ENCODE assay signal across 17 cellular contexts in genomic region chr5:178213748-178214151, GRCh38. TPM values are rescaled to one million over a fixed set of nuclear protein-coding genes. Genes with fewer than 3 reads are reported as not detected.
DNase-seq lines count a peak whose midpoint lies in the region; ATAC-seq and TF ChIP-seq lines count a peak whose summit lies in the region.
"Had no signal": no experiment of that assay in that cellular context is flagged by ENCODE, and none has a peak within 500 bp of the region (broad histone marks: within the 10 kb centered on the region; RNA-seq: fewer than 3 reads in every experiment).

No MANE protein-coding gene starts in this region.

- in situ Hi-C loops in GM23248 (cut with MboI) = no loop called here

- H3K9me2 ChIP-seq in GM23248 (ENCODE audit: insufficient read depth) = no peaks in the 10 kb centered on the region

- H3K36me3 Mint-ChIP-seq in natural killer cell treated with Interleukin-12 subunit alpha and Interleukin-12 subunit beta and Interleukin-15 and Interleukin-18, amount 100 ng/mL, for 72 hours = peaks cover 26% of the 10 kb centered on the region
- H3K36me3 Mint-ChIP-seq in natural killer cell = no peaks in the 10 kb centered on the region
- peaks cover 24 to 28% of the 10 kb centered on the region in 2 donors for H3K36me3 Mint-ChIP-seq in activated naive CD4-positive, alpha-beta T cell treated with anti-CD3 and anti-CD28 coated beads, Interleukin-2, amount 50 U/mL, for 72 hours

- H3K36me3 ChIP-seq in mesendoderm (ENCODE audit: control insufficient read depth, insufficient read depth, low read length) (peaks cover 45% of the 10 kb centered on the region), GM23248 (ENCODE audit: low read depth) (peaks cover 41% of the 10 kb centered on the region; the same call in 1 of the 2 replicates)

- no peaks in the 10 kb centered on the region for H3K9me3 ChIP-seq in GM23248 (ENCODE audit: low read depth)
- H3K9me3 ChIP-seq: BLaER1 had no signal

- TF ChIP-seq CTCF in natural killer cell (IDR thresholded peaks at IDR 0.05) = no peak

- no peak overlapping the region for H2BK120ac ChIP-seq in mesendoderm (ENCODE audit: low read depth, low read length)

- H3K79me1 ChIP-seq in mesendoderm (ENCODE audit: low read length) = peaks cover 1% of the 10 kb centered on the region

- no peak for ATAC-seq in natural killer cell treated with Interleukin-12 subunit alpha and Interleukin-12 subunit beta and Interleukin-15 and Interleukin-18, amount 100 ng/mL, for 72 hours
- ATAC-seq in natural killer cell = no peak
- ATAC-seq in activated naive CD4-positive, alpha-beta T cell treated with anti-CD3 and anti-CD28 coated beads, Interleukin-2, amount 50 U/mL, for 72 hours = no peak
- no peak for ATAC-seq in GM18873 (IDR thresholded peaks at IDR 0.05; ENCODE audit: low FRiP score, unreplicated experiment)

- H4K8ac ChIP-seq in mesendoderm (ENCODE audit: low read depth, low read length) = no peak overlapping the region

- H2AK5ac ChIP-seq in mesendoderm (ENCODE audit: low read length) = no peak overlapping the region

- no peak overlapping the region for H3K23ac ChIP-seq in mesendoderm (ENCODE audit: low read length)

- WGBS in mesendoderm (ENCODE audit: extremely low coverage, insufficient coverage, low lambda C conversion rate) = no CpG with 5 or more reads among the region's 8 CpGs
- WGBS in GM23248 (ENCODE audit: low coverage in 1 of 2, low lambda C conversion rate in 2 of 2, missing lambda C conversion rate in 2 of 2), 2 experiments = 80 to 85% methylated on average over 8 of the region's 8 CpGs

- no peaks in the 10 kb centered on the region for H4K20me1 ChIP-seq in GM23248 (ENCODE audit: insufficient read depth)

- H3K27ac Mint-ChIP-seq in natural killer cell treated with Interleukin-12 subunit alpha and Interleukin-12 subunit beta and Interleukin-15 and Interleukin-18, amount 100 ng/mL, for 72 hours = peak overlapping the region; percentile 62 to 65
- H3K27ac Mint-ChIP-seq in natural killer cell = peak overlapping the region in 1 of 2 donors; percentile 21
- H3K27ac Mint-ChIP-seq in activated naive CD4-positive, alpha-beta T cell treated with anti-CD3 and anti-CD28 coated beads, Interleukin-2, amount 50 U/mL, for 72 hours = peak overlapping the region; percentile 58 to 99

- H3K4ac ChIP-seq in mesendoderm (ENCODE audit: low read depth, low read length) = no peak overlapping the region

- H3F3A ChIP-seq in GM23248 (ENCODE audit: insufficient read depth) = peaks cover 44% of the 10 kb centered on the region

- no peak overlapping the region for H2BK5ac ChIP-seq in mesendoderm (ENCODE audit: low read length)

- H3K9ac ChIP-seq in mesendoderm (ENCODE audit: low read length) = no peak overlapping the region
- no peak overlapping the region for H3K9ac ChIP-seq in GM23248
- H3K9ac ChIP-seq: BLaER1, parathyroid adenoma had no signal

- no peak overlapping the region for H3K4me3 ChIP-seq in mesendoderm (ENCODE audit: low read length)
- H3K4me3 ChIP-seq in GM23248 = no peak overlapping the region
- H3K4me3 ChIP-seq: BLaER1, coronary artery had no signal

- H2BK15ac ChIP-seq in mesendoderm (replicated peaks; ENCODE audit: low read depth) = no peak overlapping the region

- intact Hi-C loops in natural killer cell (cut with micrococcal nuclease) = no loop called here

- H3K4me1 Mint-ChIP-seq in natural killer cell treated with Interleukin-12 subunit alpha and Interleukin-12 subunit beta and Interleukin-15 and Interleukin-18, amount 100 ng/mL, for 72 hours (ENCODE audit: low read depth in 2 of 2) = peaks cover 19 to 25% of the 10 kb centered on the region in 2 donors
- peaks cover 9 to 32% of the 10 kb centered on the region in 2 donors for H3K4me1 Mint-ChIP-seq in natural killer cell

- no peak overlapping the region for H4K5ac ChIP-seq in mesendoderm (ENCODE audit: low read length)

- H3K4me2 ChIP-seq in mesendoderm (ENCODE audit: low read length) = no peak overlapping the region
- H3K4me2 ChIP-seq in GM23248 (ENCODE audit: unreplicated experiment) = no peak overlapping the region
- H3K4me2 ChIP-seq: BLaER1 had no signal

- no peak overlapping the region for H2AFZ ChIP-seq in GM23248
- H2AFZ ChIP-seq: parathyroid adenoma had no signal

- no peaks in the 10 kb centered on the region for H3K27me3 ChIP-seq in mesendoderm (ENCODE audit: insufficient read depth, low read length, poor library complexity)
- no peaks in the 10 kb centered on the region for H3K27me3 ChIP-seq in GM23248 (replicated peaks; ENCODE audit: insufficient read depth)
- H3K27me3 ChIP-seq: BLaER1 had no signal

- H3K4me1 ChIP-seq in mesendoderm (ENCODE audit: control insufficient read depth, low read depth, low read length) = no peaks in the 10 kb centered on the region
- no peaks in the 10 kb centered on the region for H3K4me1 ChIP-seq in GM23248 (ENCODE audit: insufficient read depth)
- H3K4me1 ChIP-seq: parathyroid adenoma had no signal

- no peak overlapping the region for H3K27ac ChIP-seq in mesendoderm (ENCODE audit: low read depth, low read length)
- H3K27ac ChIP-seq in GM23248 = no peak overlapping the region
- H3K27ac ChIP-seq: BLaER1, coronary artery, parathyroid adenoma had no signal

- H3K27me3 Mint-ChIP-seq in natural killer cell treated with Interleukin-12 subunit alpha and Interleukin-12 subunit beta and Interleukin-15 and Interleukin-18, amount 100 ng/mL, for 72 hours = no peaks in the 10 kb centered on the region
- no peaks in the 10 kb centered on the region for H3K27me3 Mint-ChIP-seq in natural killer cell (ENCODE audit: low read depth in 2 of 2)
- H3K27me3 Mint-ChIP-seq: activated naive CD8-positive, alpha-beta T cell treated with anti-CD3 and anti-CD28 coated beads, Interleukin-2, amount 10 ng/mL, durations not matched to agents 7 days and 5 days had no signal

- H3K56ac ChIP-seq in mesendoderm (ENCODE audit: low read length) = no peak overlapping the region

- no peak overlapping the region for H3K18ac ChIP-seq in mesendoderm (ENCODE audit: low read length)

- no peak for DNase-seq in natural killer cell treated with Interleukin-12 subunit alpha and Interleukin-12 subunit beta and Interleukin-15 and Interleukin-18, amount 100 ng/mL, for 72 hours (ENCODE audit: low spot score)
- DNase-seq in natural killer cell = no peak
- no peak for DNase-seq in activated naive CD4-positive, alpha-beta T cell treated with anti-CD3 and anti-CD28 coated beads, Interleukin-2, amount 50 U/mL, for 72 hours (ENCODE audit: low spot score in 2 of 2)
- DNase-seq in mesendoderm = peak; percentile 67
- no peak for DNase-seq in GM23248
- no peak for DNase-seq in LoVo (ENCODE audit: low spot score)
- no peak for DNase-seq in SIG-M5 (lab: John Stamatoyannopoulos, UW)
- DNase-seq: activated naive CD8-positive, alpha-beta T cell treated with anti-CD3 and anti-CD28 coated beads, Interleukin-2, amount 10 ng/mL, durations not matched to agents 7 days and 5 days; GDM1; NCI-H446 treated with DMSO at 0.1 percent for 48 hours; SHP77; stimulated activated CD4-positive, alpha-beta T cell treated with anti-CD3 and anti-CD28 coated beads, Interleukin-1b, Interleukin-23, amount 100 ng/mL, for 48 hours had no signal

- H3K79me2 ChIP-seq in mesendoderm (ENCODE audit: control insufficient read depth, insufficient read depth, low read length) = peaks cover 2% of the 10 kb centered on the region
- peaks cover 38% of the 10 kb centered on the region for H3K79me2 ChIP-seq in GM23248 (ENCODE audit: insufficient read depth)

- no peak overlapping the region for H3K4me3 Mint-ChIP-seq in natural killer cell treated with Interleukin-12 subunit alpha and Interleukin-12 subunit beta and Interleukin-15 and Interleukin-18, amount 100 ng/mL, for 72 hours
- H3K4me3 Mint-ChIP-seq in natural killer cell = no peak overlapping the region
- H3K4me3 Mint-ChIP-seq: activated naive CD8-positive, alpha-beta T cell treated with anti-CD3 and anti-CD28 coated beads, Interleukin-2, amount 10 ng/mL, durations not matched to agents 7 days and 5 days had no signal

- no peaks in the 10 kb centered on the region for H3K9me3 Mint-ChIP-seq in natural killer cell treated with Interleukin-12 subunit alpha and Interleukin-12 subunit beta and Interleukin-15 and Interleukin-18, amount 100 ng/mL, for 72 hours
- no peaks in the 10 kb centered on the region for H3K9me3 Mint-ChIP-seq in natural killer cell
- no peaks in the 10 kb centered on the region for H3K9me3 Mint-ChIP-seq in activated naive CD4-positive, alpha-beta T cell treated with anti-CD3 and anti-CD28 coated beads, Interleukin-2, amount 50 U/mL, for 72 hours
- H3K9me3 Mint-ChIP-seq: activated naive CD8-positive, alpha-beta T cell treated with anti-CD3 and anti-CD28 coated beads, Interleukin-2, amount 10 ng/mL, durations not matched to agents 7 days and 5 days had no signal

RNA-seq across cellular contexts. Expression of gene HNRNPAB, which starts 9.4 kb away (rescaled TPM):
- total RNA-seq in natural killer cell treated with Interleukin-12 subunit alpha and Interleukin-12 subunit beta and Interleukin-15 and Interleukin-18, amount 100 ng/mL, for 72 hours = 100 to 1,000 TPM; 314 to 481 TPM
- total RNA-seq in natural killer cell = 10 to 100 TPM; 77.6 to 98.4 (median 88.4) TPM
- 100 to 1,000 TPM; 232 to 253 TPM for total RNA-seq in activated naive CD4-positive, alpha-beta T cell treated with anti-CD3 and anti-CD28 coated beads, Interleukin-2, amount 50 U/mL, for 72 hours
- polyA plus RNA-seq in mesendoderm (2013, experiment 1 of 2) = 447 TPM
- 445 TPM for polyA plus RNA-seq in mesendoderm (2013, experiment 2 of 2)
- 47.6 and 53.4 TPM in 2 replicates for total RNA-seq in GM23248 (2014; rRNA removed; shearing (Covaris generic))
- 111 and 117 TPM in 2 replicates for polyA plus RNA-seq in GM23248 (2016; fragmentation: Nextera tagmentation; extraction: Ambion mirVana)

RNA-seq across cellular contexts. Expression of gene PHYKPL, which starts 18.9 kb away (rescaled TPM):
- 100 to 1,000 TPM; 133 to 191 TPM for total RNA-seq in natural killer cell treated with Interleukin-12 subunit alpha and Interleukin-12 subunit beta and Interleukin-15 and Interleukin-18, amount 100 ng/mL, for 72 hours
- total RNA-seq in natural killer cell = 100 to 1,000 TPM; 111 to 134 (median 131) TPM
- 10 to 100 TPM; 51.1 to 97.6 TPM for total RNA-seq in activated naive CD4-positive, alpha-beta T cell treated with anti-CD3 and anti-CD28 coated beads, Interleukin-2, amount 50 U/mL, for 72 hours
- 8.1 TPM for polyA plus RNA-seq in mesendoderm (2013, experiment 1 of 2)
- 6.6 TPM for polyA plus RNA-seq in mesendoderm (2013, experiment 2 of 2)
- 12.1 and 28.9 TPM in 2 replicates for total RNA-seq in GM23248 (2014; rRNA removed; shearing (Covaris generic))
- 18.4 and 22.9 TPM in 2 replicates for polyA plus RNA-seq in GM23248 (2016; fragmentation: Nextera tagmentation; extraction: Ambion mirVana)

RNA-seq across cellular contexts. Expression of gene GMCL2, which starts 26.6 kb away (rescaled TPM):
- not detected for total RNA-seq in natural killer cell treated with Interleukin-12 subunit alpha and Interleukin-12 subunit beta and Interleukin-15 and Interleukin-18, amount 100 ng/mL, for 72 hours
- total RNA-seq in natural killer cell = not detected
- not detected for total RNA-seq in activated naive CD4-positive, alpha-beta T cell treated with anti-CD3 and anti-CD28 coated beads, Interleukin-2, amount 50 U/mL, for 72 hours
- polyA plus RNA-seq in mesendoderm (2013, experiment 1 of 2) = 0.01 TPM
- not detected for polyA plus RNA-seq in mesendoderm (2013, experiment 2 of 2)
- not detected in 2 replicates for total RNA-seq in GM23248 (2014; rRNA removed; shearing (Covaris generic))
- not detected in 2 replicates for polyA plus RNA-seq in GM23248 (2016; fragmentation: Nextera tagmentation; extraction: Ambion mirVana)
- total RNA-seq: activated naive CD8-positive, alpha-beta T cell treated with anti-CD3 and anti-CD28 coated beads, Interleukin-2, amount 10 ng/mL, durations not matched to agents 7 days and 5 days; fibroblast of villous mesenchyme had no signal
